In the genomic region with DNA sequence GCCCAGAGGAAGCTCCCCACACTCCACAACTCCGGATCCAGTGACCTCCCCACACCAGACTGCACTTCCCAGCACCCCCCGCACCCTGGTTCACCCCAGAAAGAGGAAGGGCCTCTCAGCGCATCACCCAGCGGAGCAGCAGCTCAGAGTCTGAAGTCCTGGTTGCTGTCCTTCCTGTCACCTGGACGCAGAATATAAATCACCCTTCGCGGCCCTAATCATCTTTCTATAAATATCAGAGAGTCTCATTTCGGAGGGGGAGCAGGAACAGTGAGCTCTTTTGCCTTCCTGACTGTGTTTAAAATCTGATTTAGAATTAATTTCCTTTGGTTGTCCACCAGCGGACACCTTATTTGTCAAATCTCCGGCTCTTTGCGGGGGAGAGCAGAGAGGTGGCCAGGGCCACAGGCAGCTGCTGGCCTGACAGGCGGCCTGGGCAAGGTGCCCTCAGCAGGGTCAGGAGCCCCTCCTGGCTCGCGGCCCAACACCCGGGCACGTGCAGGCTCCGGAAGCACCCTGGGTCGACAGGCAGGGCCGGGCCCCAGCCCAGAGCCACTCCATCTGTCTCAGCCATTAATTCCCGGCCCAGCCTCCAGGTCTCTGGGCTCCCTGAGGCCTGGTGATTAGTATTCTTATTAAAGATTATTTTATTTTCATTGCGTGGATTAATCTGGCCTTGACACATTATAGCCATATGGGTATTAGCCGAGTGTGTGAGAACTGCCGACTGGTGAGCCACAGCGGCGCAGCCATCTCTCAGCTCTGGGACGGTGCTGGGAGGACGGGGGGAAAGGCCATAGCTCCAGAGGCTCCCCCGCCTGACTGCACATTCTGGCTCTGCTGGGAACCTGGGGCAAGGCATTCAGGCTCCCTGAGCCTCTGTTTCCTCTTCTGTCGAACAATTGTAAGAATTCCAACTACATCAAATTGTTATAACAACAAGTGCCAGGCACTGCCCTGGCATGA, we compare ENCODE assay signal across 1 cellular context.
TF ChIP-seq lines count a peak whose summit lies in the region.

No MANE protein-coding gene starts in this region.

TF ChIP-seq in SK-N-SH, 30 proteins besides CTCF, POLR2A, EP300 and RAD21 (continued from another document):
- TF ChIP-seq, protein P1, sequence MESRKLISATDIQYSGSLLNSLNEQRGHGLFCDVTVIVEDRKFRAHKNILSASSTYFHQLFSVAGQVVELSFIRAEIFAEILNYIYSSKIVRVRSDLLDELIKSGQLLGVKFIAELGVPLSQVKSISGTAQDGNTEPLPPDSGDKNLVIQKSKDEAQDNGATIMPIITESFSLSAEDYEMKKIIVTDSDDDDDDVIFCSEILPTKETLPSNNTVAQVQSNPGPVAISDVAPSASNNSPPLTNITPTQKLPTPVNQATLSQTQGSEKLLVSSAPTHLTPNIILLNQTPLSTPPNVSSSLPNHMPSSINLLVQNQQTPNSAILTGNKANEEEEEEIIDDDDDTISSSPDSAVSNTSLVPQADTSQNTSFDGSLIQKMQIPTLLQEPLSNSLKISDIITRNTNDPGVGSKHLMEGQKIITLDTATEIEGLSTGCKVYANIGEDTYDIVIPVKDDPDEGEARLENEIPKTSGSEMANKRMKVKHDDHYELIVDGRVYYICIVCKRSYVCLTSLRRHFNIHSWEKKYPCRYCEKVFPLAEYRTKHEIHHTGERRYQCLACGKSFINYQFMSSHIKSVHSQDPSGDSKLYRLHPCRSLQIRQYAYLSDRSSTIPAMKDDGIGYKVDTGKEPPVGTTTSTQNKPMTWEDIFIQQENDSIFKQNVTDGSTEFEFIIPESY (IDR thresholded peaks at IDR 0.05; ENCODE audit: borderline replicate concordance, low read depth): no peak
- no peak; the same call in 1 of the 2 replicates for TF ChIP-seq FOXJ3 (CRISPR knock-in tag; IDR thresholded peaks at IDR 0.05)
- peak; percentile 37 for TF ChIP-seq CHD2 (IDR thresholded peaks at IDR 0.05; ENCODE audit: low read length, partially characterized antibody)
- peak; percentile 90 for TF ChIP-seq MXI1 (IDR thresholded peaks at IDR 0.05; ENCODE audit: low read depth, low read length)
- TF ChIP-seq, protein P2, sequence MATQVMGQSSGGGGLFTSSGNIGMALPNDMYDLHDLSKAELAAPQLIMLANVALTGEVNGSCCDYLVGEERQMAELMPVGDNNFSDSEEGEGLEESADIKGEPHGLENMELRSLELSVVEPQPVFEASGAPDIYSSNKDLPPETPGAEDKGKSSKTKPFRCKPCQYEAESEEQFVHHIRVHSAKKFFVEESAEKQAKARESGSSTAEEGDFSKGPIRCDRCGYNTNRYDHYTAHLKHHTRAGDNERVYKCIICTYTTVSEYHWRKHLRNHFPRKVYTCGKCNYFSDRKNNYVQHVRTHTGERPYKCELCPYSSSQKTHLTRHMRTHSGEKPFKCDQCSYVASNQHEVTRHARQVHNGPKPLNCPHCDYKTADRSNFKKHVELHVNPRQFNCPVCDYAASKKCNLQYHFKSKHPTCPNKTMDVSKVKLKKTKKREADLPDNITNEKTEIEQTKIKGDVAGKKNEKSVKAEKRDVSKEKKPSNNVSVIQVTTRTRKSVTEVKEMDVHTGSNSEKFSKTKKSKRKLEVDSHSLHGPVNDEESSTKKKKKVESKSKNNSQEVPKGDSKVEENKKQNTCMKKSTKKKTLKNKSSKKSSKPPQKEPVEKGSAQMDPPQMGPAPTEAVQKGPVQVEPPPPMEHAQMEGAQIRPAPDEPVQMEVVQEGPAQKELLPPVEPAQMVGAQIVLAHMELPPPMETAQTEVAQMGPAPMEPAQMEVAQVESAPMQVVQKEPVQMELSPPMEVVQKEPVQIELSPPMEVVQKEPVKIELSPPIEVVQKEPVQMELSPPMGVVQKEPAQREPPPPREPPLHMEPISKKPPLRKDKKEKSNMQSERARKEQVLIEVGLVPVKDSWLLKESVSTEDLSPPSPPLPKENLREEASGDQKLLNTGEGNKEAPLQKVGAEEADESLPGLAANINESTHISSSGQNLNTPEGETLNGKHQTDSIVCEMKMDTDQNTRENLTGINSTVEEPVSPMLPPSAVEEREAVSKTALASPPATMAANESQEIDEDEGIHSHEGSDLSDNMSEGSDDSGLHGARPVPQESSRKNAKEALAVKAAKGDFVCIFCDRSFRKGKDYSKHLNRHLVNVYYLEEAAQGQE (IDR thresholded peaks at IDR 0.05; ENCODE audit: low read depth, low read length): no peak
